8 cellular contexts compared by ENCODE assay signal in genomic region chr5:53479045-53479655, GRCh38. TPM values are rescaled to one million over a fixed set of nuclear protein-coding genes. Genes with fewer than 3 reads are reported as not detected.
A peak's percentile ranks its signal among the peaks of the same experiment; 100 is the strongest.
DNase-seq lines count a peak whose midpoint lies in the region; TF ChIP-seq lines count a peak whose summit lies in the region.

No MANE protein-coding gene starts in this region.

- no peak overlapping the region for H3K9ac ChIP-seq in KMS-11

- H3K4me1 ChIP-seq in CD4-positive, alpha-beta memory T cell (ENCODE audit: insufficient read depth, low read length) = peaks cover 34% of the 10 kb centered on the region
- peaks cover 19% of the 10 kb centered on the region for H3K4me1 ChIP-seq in KMS-11 (ENCODE audit: low read depth, poor library complexity, severe bottlenecking)

- no peaks in the 10 kb centered on the region for H4K20me1 ChIP-seq in KMS-11 (ENCODE audit: insufficient read depth)

- POLR2A ChIA-PET in CD4-positive, alpha-beta memory T cell (lab: Charles Lee; ENCODE audit: partially characterized antibody) = no interaction called here

- peak overlapping the region; percentile 82 to 97 (median 90) for H3K4me3 Mint-ChIP-seq in CD4-positive, alpha-beta memory T cell
- H3K4me3 Mint-ChIP-seq in dendritic cell treated with granulocyte-macrophage colony-stimulating factor and Interleukin-4, amounts not matched to agents 40 ng/mL and 50 ng/mL, for 4 days = peak overlapping the region; percentile 93
- peak overlapping the region; percentile 88 to 95 (median 93) for H3K4me3 Mint-ChIP-seq in nephron

- CTCF ChIA-PET in CD4-positive, alpha-beta memory T cell (lab: Charles Lee; ENCODE audit: partially characterized antibody) = interaction anchor here (3.1 kb wide), 1 partner anchor 750 kb away, joined by 24 read pairs; no protein-coding TSS in a partner anchor

- H3K4me3 ChIP-seq in CD4-positive, alpha-beta memory T cell (ENCODE audit: low read length in 2 of 2) = peak overlapping the region; percentile 17 to 39
- no peak overlapping the region for H3K4me3 ChIP-seq in KMS-11 (IDR thresholded peaks at IDR 0.05; ENCODE audit: insufficient read depth, low read depth, low read length)

- TF ChIP-seq CTCF in KMS-11 (conservative IDR thresholded peaks at IDR 0.05; ENCODE audit: low read depth, low read length) = no peak
- no peak for TF ChIP-seq CTCF in nephron (IDR thresholded peaks at IDR 0.05; ENCODE audit: unreplicated experiment in 3 of 3)

- peaks cover 39 to 41% of the 10 kb centered on the region in 2 donors for H3K27me3 Mint-ChIP-seq in CD4-positive, alpha-beta memory T cell
- peaks cover 68% of the 10 kb centered on the region for H3K27me3 Mint-ChIP-seq in dendritic cell treated with granulocyte-macrophage colony-stimulating factor and Interleukin-4, amounts not matched to agents 40 ng/mL and 50 ng/mL, for 4 days
- H3K27me3 Mint-ChIP-seq in nephron (ENCODE audit: low read depth) = peaks cover 45% of the 10 kb centered on the region

- no peaks in the 10 kb centered on the region for H3K36me3 ChIP-seq in CD4-positive, alpha-beta memory T cell (ENCODE audit: insufficient read depth, low read length)
- no peaks in the 10 kb centered on the region for H3K36me3 ChIP-seq in KMS-11 (ENCODE audit: insufficient read depth)

- no peaks in the 10 kb centered on the region for H3K9me3 ChIP-seq in CD4-positive, alpha-beta memory T cell (ENCODE audit: control insufficient read depth in 1 of 2, low read length in 2 of 2)

- H3K9me3 Mint-ChIP-seq in CD4-positive, alpha-beta memory T cell = no peaks in the 10 kb centered on the region
- H3K9me3 Mint-ChIP-seq in dendritic cell treated with granulocyte-macrophage colony-stimulating factor and Interleukin-4, amounts not matched to agents 40 ng/mL and 50 ng/mL, for 4 days = no peaks in the 10 kb centered on the region
- no peaks in the 10 kb centered on the region for H3K9me3 Mint-ChIP-seq in nephron

- H3K27me3 ChIP-seq in CD4-positive, alpha-beta memory T cell (ENCODE audit: insufficient read depth, low read length) = peaks cover 23% of the 10 kb centered on the region
- peaks cover 24% of the 10 kb centered on the region for H3K27me3 ChIP-seq in KMS-11 (ENCODE audit: insufficient read depth, low read depth)

- H3K4me1 Mint-ChIP-seq in CD4-positive, alpha-beta memory T cell = peaks cover 17 to 50% (median 31%) of the 10 kb centered on the region in 4 donors
- H3K4me1 Mint-ChIP-seq in dendritic cell treated with granulocyte-macrophage colony-stimulating factor and Interleukin-4, amounts not matched to agents 40 ng/mL and 50 ng/mL, for 4 days (ENCODE audit: low read depth) = peaks cover 44% of the 10 kb centered on the region
- peaks cover 27% of the 10 kb centered on the region for H3K4me1 Mint-ChIP-seq in nephron

- peaks cover 0 to 3% of the 10 kb centered on the region in 2 donors for H3K36me3 Mint-ChIP-seq in CD4-positive, alpha-beta memory T cell
- H3K36me3 Mint-ChIP-seq in dendritic cell treated with granulocyte-macrophage colony-stimulating factor and Interleukin-4, amounts not matched to agents 40 ng/mL and 50 ng/mL, for 4 days (ENCODE audit: low read depth) = peaks cover 7% of the 10 kb centered on the region
- H3K36me3 Mint-ChIP-seq in nephron (ENCODE audit: low read depth) = peaks cover 13% of the 10 kb centered on the region

- no peak overlapping the region for H3K27ac ChIP-seq in CD4-positive, alpha-beta memory T cell (ENCODE audit: low read depth, low read length)
- H3K27ac ChIP-seq in KMS-11 = no peak overlapping the region

- H3K4me2 ChIP-seq in KMS-11 = peak overlapping the region; percentile 97

- DNase-seq in CD4-positive, alpha-beta memory T cell = peak in 1 of 5 donors; percentile 3
- no peak for DNase-seq in HCEC 1CT
- no peak for DNase-seq in Ammon's horn (ENCODE audit: low spot score)
- no peak for DNase-seq in activated effector memory CD4-positive, alpha-beta T cell treated with Interleukin-2 at 50 U/mL for 16 hours
- no peak for DNase-seq in activated CD4-positive, CD25-positive, alpha-beta regulatory T cell treated with anti-CD3 and anti-CD28 coated beads, Interleukin-2, amount 50 U/mL, for 72 hours

- H3K27ac Mint-ChIP-seq in CD4-positive, alpha-beta memory T cell = peak overlapping the region in 3 of 7 donors; percentile 11 to 62 (median 42)
- H3K27ac Mint-ChIP-seq in dendritic cell treated with granulocyte-macrophage colony-stimulating factor and Interleukin-4, amounts not matched to agents 40 ng/mL and 50 ng/mL, for 4 days = peak overlapping the region; percentile 68
- peak overlapping the region; percentile 82 to 94 (median 91) for H3K27ac Mint-ChIP-seq in nephron

- peak overlapping the region; percentile 88 for H2AFZ ChIP-seq in KMS-11 (ENCODE audit: low read depth)

- H3K79me2 ChIP-seq in KMS-11 (ENCODE audit: insufficient read depth, low read depth) = no peaks in the 10 kb centered on the region

- intact Hi-C loops in CD4-positive, alpha-beta memory T cell (cut with micrococcal nuclease) = loop anchor here (5.0 kb wide), 1 partner anchor 833 kb away; the partner anchor contains the start of gene ARL15
- intact Hi-C loops in dendritic cell treated with granulocyte-macrophage colony-stimulating factor and Interleukin-4, amounts not matched to agents 40 ng/mL and 50 ng/mL, for 4 days (cut with micrococcal nuclease) = loop anchor here (5.0 kb wide), 1 partner anchor 738 kb away; no protein-coding TSS in a partner anchor

RNA-seq across cellular contexts. Expression of gene FST, which starts 1.3 kb away (rescaled TPM):
- total RNA-seq in CD4-positive, alpha-beta memory T cell = 1 to 10 TPM; 2.3 to 3.3 TPM
- polyA plus RNA-seq in CD4-positive, alpha-beta memory T cell = under 1 TPM; 0.16 to 0.18 TPM
